8 cellular contexts compared by ENCODE assay signal in the genomic region with DNA sequence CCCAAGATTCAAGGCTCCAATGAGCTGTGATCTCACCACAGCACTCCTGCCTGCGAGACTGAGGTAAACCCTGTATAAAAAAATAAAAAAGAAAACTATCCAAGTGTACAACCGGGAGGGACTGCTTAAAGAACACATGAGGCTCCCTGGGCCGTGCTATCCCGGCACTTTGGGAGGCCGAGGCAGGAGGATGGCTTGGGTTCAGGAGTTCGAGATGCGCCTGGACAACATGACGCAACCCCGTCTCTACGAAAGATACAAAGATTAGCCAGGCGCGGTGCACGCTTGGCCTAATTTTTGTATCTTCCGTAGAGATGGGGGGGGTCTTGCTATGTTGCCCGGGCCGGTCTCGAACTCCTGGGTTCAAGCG.
A peak's percentile ranks its signal among the peaks of the same experiment; 100 is the strongest.
DNase-seq lines count a peak whose midpoint lies in the region; TF ChIP-seq lines count a peak whose summit lies in the region.
"Not testable (repeated sequence)": the region's sequence is repeated elsewhere in the genome, so short reads cannot be mapped to it uniquely, and the experiment has no call there.

No MANE protein-coding gene starts in this region.

- TSS peak; percentile 95 for BruUV-seq in PC-9 (replicated peaks; lab: Mats Ljungman, UMichigan)

- H3K9ac ChIP-seq in stomach smooth muscle (ENCODE audit: low read length in 2 of 2), result peak overlapping the region; percentile 72 to 80

- not testable (repeated sequence) for H3K27me3 Mint-ChIP-seq in activated naive CD4-positive, alpha-beta T cell treated with anti-CD3 and anti-CD28 coated beads for 36 hours (ENCODE audit: low read depth); nephron progenitor cell (ENCODE audit: low read depth, poor library complexity)

- H3K4me1 ChIP-seq in BE2C; HAP-1; PC-9 (replicated peaks; ENCODE audit: insufficient read depth); ectodermal cell (ENCODE audit: control insufficient read depth, insufficient read depth, low read length); stomach smooth muscle (ENCODE audit: control insufficient read depth, insufficient read depth, low read length): not testable (repeated sequence)

- CTCF ChIA-PET in PC-9 (lab: Charles Lee); activated naive CD4-positive, alpha-beta T cell treated with anti-CD3 and anti-CD28 coated beads for 36 hours (lab: Charles Lee): not testable (repeated sequence)

- peak overlapping the region; percentile 74 for H2AFZ ChIP-seq in PC-9

- not testable (repeated sequence) for H3K36me3 Mint-ChIP-seq in activated naive CD4-positive, alpha-beta T cell treated with anti-CD3 and anti-CD28 coated beads for 36 hours (ENCODE audit: low read depth)
- peaks cover 10% of the 10 kb centered on the region for H3K36me3 Mint-ChIP-seq in nephron progenitor cell (ENCODE audit: low read depth)

- H3K9me3 ChIP-seq in BE2C; HAP-1; PC-9 (ENCODE audit: insufficient read depth, low read depth); ectodermal cell (ENCODE audit: control insufficient read depth, low read length); iPS-18c (ENCODE audit: control insufficient read depth, insufficient read depth, low read length); stomach smooth muscle (ENCODE audit: control insufficient read depth in 2 of 2, low read length in 2 of 2): not testable (repeated sequence)

- H3K27ac ChIP-seq in PC-9 (peak overlapping the region; percentile 68), stomach smooth muscle (ENCODE audit: low read length) (peak overlapping the region; percentile 84)
- H3K27ac ChIP-seq in ectodermal cell (ENCODE audit: insufficient read depth, low read depth, low read length, poor library complexity, severe bottlenecking), result not testable (repeated sequence)

- not testable (repeated sequence) for TF ChIP-seq CTCF in BE2C (IDR thresholded peaks at IDR 0.05; ENCODE audit: low read depth, low read length); PC-9 (conservative IDR thresholded peaks at IDR 0.05); nephron progenitor cell (IDR thresholded peaks at IDR 0.05)

- peak overlapping the region; percentile 72 for H3K4me3 ChIP-seq in BE2C (ENCODE audit: low read depth, low read length)
- H3K4me3 ChIP-seq in HAP-1, result peak overlapping the region; percentile 81
- peak overlapping the region; percentile 58 for H3K4me3 ChIP-seq in PC-9
- H3K4me3 ChIP-seq in ectodermal cell (ENCODE audit: insufficient read depth, low read depth, low read length), result peak overlapping the region; percentile 75
- H3K4me3 ChIP-seq in iPS-18c (ENCODE audit: insufficient read depth, low read depth, low read length), result peak overlapping the region; percentile 78; the same call in 1 of the 2 replicates
- peak overlapping the region; percentile 81 to 88 for H3K4me3 ChIP-seq in stomach smooth muscle (ENCODE audit: low read length in 2 of 2)

- H3F3A ChIP-seq in PC-9 (ENCODE audit: insufficient read depth, low read depth), result not testable (repeated sequence)

- H3K27ac Mint-ChIP-seq in activated naive CD4-positive, alpha-beta T cell treated with anti-CD3 and anti-CD28 coated beads for 36 hours, result peak overlapping the region; percentile 91
- H3K27ac Mint-ChIP-seq in nephron progenitor cell, result not testable (repeated sequence)

- intact Hi-C loops in PC-9 (cut with micrococcal nuclease; ENCODE audit: unreplicated experiment), result not testable (repeated sequence)
- intact Hi-C loops in activated naive CD4-positive, alpha-beta T cell treated with anti-CD3 and anti-CD28 coated beads for 36 hours (cut with micrococcal nuclease), result loop anchor here (2.0 kb wide), 1 partner anchor 398 kb away; the partner anchor contains the start of gene ZNF92

- WGBS in ectodermal cell, 2 experiments, result 95 to 96% methylated on average over 18 of the region's 18 CpGs

- peak overlapping the region; percentile 76 for H3K4me2 ChIP-seq in PC-9

- not testable (repeated sequence) for H3K36me3 ChIP-seq in BE2C; HAP-1 (replicated peaks); PC-9 (ENCODE audit: low read depth); ectodermal cell (ENCODE audit: control insufficient read depth, insufficient read depth, low read length); stomach smooth muscle (ENCODE audit: control insufficient read depth in 2 of 2, insufficient read depth in 2 of 2, low read length in 2 of 2)

- not testable (repeated sequence) for H3K9me2 ChIP-seq in PC-9 (ENCODE audit: insufficient read depth)

- in situ Hi-C loops in HAP-1 (cut with MboI; ENCODE audit: low sequenced_read_pairs), result not testable (repeated sequence)

- H3K4me1 Mint-ChIP-seq in activated naive CD4-positive, alpha-beta T cell treated with anti-CD3 and anti-CD28 coated beads for 36 hours (ENCODE audit: low read depth); nephron progenitor cell: not testable (repeated sequence)

- H4K20me1 ChIP-seq in PC-9 (ENCODE audit: insufficient read depth), result not testable (repeated sequence)

- not testable (repeated sequence) for DNase-seq in BE2C; HAP-1 (ENCODE audit: low spot score in 2 of 2); PC-9; activated naive CD4-positive, alpha-beta T cell treated with anti-CD3 and anti-CD28 coated beads for 36 hours; nephron progenitor cell

- peaks cover 11% of the 10 kb centered on the region; the same call in 1 of the 2 replicates for H3K79me2 ChIP-seq in PC-9 (ENCODE audit: low read depth)

- peak overlapping the region; percentile 87 for H3K4me3 Mint-ChIP-seq in activated naive CD4-positive, alpha-beta T cell treated with anti-CD3 and anti-CD28 coated beads for 36 hours
- peak overlapping the region; percentile 88 for H3K4me3 Mint-ChIP-seq in nephron progenitor cell

- H3K9me3 Mint-ChIP-seq in activated naive CD4-positive, alpha-beta T cell treated with anti-CD3 and anti-CD28 coated beads for 36 hours; nephron progenitor cell: not testable (repeated sequence)

- H3K27me3 ChIP-seq in BE2C; HAP-1 (ENCODE audit: low read depth); PC-9 (ENCODE audit: insufficient read depth, low read depth); ectodermal cell (ENCODE audit: control insufficient read depth, insufficient read depth, low read length, poor library complexity, severe bottlenecking); stomach smooth muscle (ENCODE audit: control insufficient read depth in 1 of 2, insufficient read depth in 2 of 2, low read length in 2 of 2): not testable (repeated sequence)

- POLR2A ChIA-PET in PC-9 (lab: Charles Lee; ENCODE audit: unreplicated experiment), result interaction anchor here (0.6 kb wide), 1 partner anchor 21 kb away, joined by 3 read pairs; no protein-coding TSS in a partner anchor
